In genomic region chr18:42614619-42615293, GRCh38 we compare ENCODE assay signal across 11 cellular contexts.
DNase-seq lines count a peak whose midpoint lies in the region; ATAC-seq and TF ChIP-seq lines count a peak whose summit lies in the region.
"Had no signal": no experiment of that assay in that cellular context is flagged by ENCODE, and none has a peak within 500 bp of the region (broad histone marks: within the 10 kb centered on the region; RNA-seq: fewer than 3 reads in every experiment).

No MANE protein-coding gene starts in this region.

- H3K27me3 ChIP-seq in H7 (ENCODE audit: control insufficient read depth, insufficient read depth, low read length), result no peaks in the 10 kb centered on the region
- H3K27me3 ChIP-seq: BLaER1 treated with 17β-estradiol and CSF1 and Interleukin-3, amounts not matched to agents 10 nM and 100 nM had no signal

- H3K27me3 Mint-ChIP-seq in glutamatergic neuron (ENCODE audit: unreplicated experiment), result peaks cover 5% of the 10 kb centered on the region
- H3K27me3 Mint-ChIP-seq: activated B cell treated with CpG ODN at 0.5 μM for 24 hours had no signal

- H3K4me3 ChIP-seq in H7 (ENCODE audit: insufficient read depth, low read depth, low read length), result no peak overlapping the region
- H3K4me3 ChIP-seq: BLaER1 treated with 17β-estradiol and CSF1 and Interleukin-3, amounts not matched to agents 10 nM and 100 nM had no signal

- peaks cover 25% of the 10 kb centered on the region for H3K4me1 Mint-ChIP-seq in glutamatergic neuron (ENCODE audit: low read depth, unreplicated experiment)
- H3K4me1 Mint-ChIP-seq: activated B cell treated with CpG ODN at 0.5 μM for 24 hours had no signal

- H3K9me3 Mint-ChIP-seq in glutamatergic neuron (ENCODE audit: unreplicated experiment), result peaks cover 6% of the 10 kb centered on the region

- no peak for ATAC-seq in HG03442 (IDR thresholded peaks at IDR 0.05; ENCODE audit: unreplicated experiment)

- H3K27ac Mint-ChIP-seq in glutamatergic neuron (ENCODE audit: unreplicated experiment), result peak overlapping the region; percentile 96
- H3K27ac Mint-ChIP-seq: activated B cell treated with CpG ODN at 0.5 μM for 24 hours had no signal

- no peak for TF ChIP-seq CTCF in glutamatergic neuron (IDR thresholded peaks at IDR 0.05; ENCODE audit: partially characterized antibody, unreplicated experiment)

- H3K4me3 Mint-ChIP-seq in glutamatergic neuron (ENCODE audit: unreplicated experiment), result peak overlapping the region; percentile 47
- H3K4me3 Mint-ChIP-seq: activated B cell treated with CpG ODN at 0.5 μM for 24 hours had no signal

- H3K36me3 ChIP-seq in H7 (replicated peaks; ENCODE audit: control insufficient read depth, insufficient read depth, low read length), result no peaks in the 10 kb centered on the region
- H3K36me3 ChIP-seq: BLaER1 treated with 17β-estradiol and CSF1 and Interleukin-3, amounts not matched to agents 10 nM and 100 nM had no signal

- DNase-seq in NCI-H1092 (lab: John Stamatoyannopoulos, UW), result peak; percentile 86
- peak; percentile 98 for DNase-seq in NCI-H748 treated with DMSO at 0.1 percent for 48 hours (lab: John Stamatoyannopoulos, UW)
- DNase-seq in glutamatergic neuron, result peak; percentile 22
- peak in 38 of 56 donors; percentile 3 to 73 (median 36) for DNase-seq in nucleus accumbens (lab: John Stamatoyannopoulos, UW)
- no peak for DNase-seq in activated naive CD4-positive, alpha-beta T cell treated with Interleukin-2 at 50 U/mL for 16 hours
- DNase-seq in T-helper 1 cell, result no peak
- DNase-seq in H7, result no peak
- DNase-seq: activated B cell treated with CpG ODN at 0.5 μM for 24 hours; activated effector memory CD4-positive, alpha-beta T cell treated with Interleukin-2 at 50 U/mL for 16 hours had no signal

- peaks cover 9% of the 10 kb centered on the region for H3K36me3 Mint-ChIP-seq in glutamatergic neuron (ENCODE audit: unreplicated experiment)

Comparison
In these comparisons a context has a peak if more than half of its experiments do, and no peak if none do; other contexts are left out.
1. DNase-seq: peak in NCI-H1092 (single experiment), NCI-H748 treated with DMSO at 0.1 percent for 48 hours (single experiment), glutamatergic neuron (single experiment) and nucleus accumbens (38 of 56); none in activated naive CD4-positive, alpha-beta T cell treated with Interleukin-2 at 50 U/mL for 16 hours (single experiment), T-helper 1 cell (0 of 5) and H7 (single experiment).